1 cellular context compared by ENCODE assay signal in genomic region chr16:11612110-11612981, GRCh38.
TF ChIP-seq lines count a peak whose summit lies in the region.

No MANE protein-coding gene starts in this region.

TF ChIP-seq in HepG2, 621 proteins besides CTCF, POLR2A, EP300 and RAD21 (continued from another document):
- TF ChIP-seq IRF9 (CRISPR knock-in tag; IDR thresholded peaks at IDR 0.05; ENCODE audit: borderline replicate concordance) = peak; percentile 92
- peak; percentile 98 for TF ChIP-seq SALL1 (CRISPR knock-in tag; IDR thresholded peaks at IDR 0.05)
- TF ChIP-seq ZNF747 (CRISPR knock-in tag; IDR thresholded peaks at IDR 0.05; ENCODE audit: borderline replicate concordance) = peak; percentile 79
- TF ChIP-seq ZBTB39 (CRISPR knock-in tag; IDR thresholded peaks at IDR 0.05) = peak; percentile 74; the same call in 1 of the 2 replicates
- TF ChIP-seq PHF21A (CRISPR knock-in tag; IDR thresholded peaks at IDR 0.05) = peak; percentile 83
- peak; percentile 82 for TF ChIP-seq ZBTB34 (CRISPR knock-in tag; IDR thresholded peaks at IDR 0.05)
- TF ChIP-seq ZNF790 (CRISPR knock-in tag; IDR thresholded peaks at IDR 0.05; ENCODE audit: borderline replicate concordance) = peak; percentile 81
- no peak for TF ChIP-seq ARNT (IDR thresholded peaks at IDR 0.05)
- TF ChIP-seq ZBTB20 (CRISPR knock-in tag; IDR thresholded peaks at IDR 0.05; ENCODE audit: borderline replicate concordance, low read depth) = peak; percentile 96; the same call in 1 of the 2 replicates
- peak; percentile 98 for TF ChIP-seq CREB3 (CRISPR knock-in tag; IDR thresholded peaks at IDR 0.05)
- peak; percentile 93 for TF ChIP-seq HMG20A (CRISPR knock-in tag; IDR thresholded peaks at IDR 0.05; ENCODE audit: borderline replicate concordance)
- peak; percentile 85 for TF ChIP-seq RERE (CRISPR knock-in tag; IDR thresholded peaks at IDR 0.05; ENCODE audit: low read depth)
- peak; percentile 77 for TF ChIP-seq MNT (IDR thresholded peaks at IDR 0.05)
- TF ChIP-seq MXD4 (CRISPR knock-in tag; IDR thresholded peaks at IDR 0.05) = peak; percentile 98
- TF ChIP-seq ZNF776 (CRISPR knock-in tag; IDR thresholded peaks at IDR 0.05) = 0 out of 2 replicates have a peak, but pooled peaks have one; percentile 4
- TF ChIP-seq ZNF768 (CRISPR knock-in tag; IDR thresholded peaks at IDR 0.05) = peak; percentile 87
- TF ChIP-seq ZKSCAN8 (CRISPR knock-in tag; IDR thresholded peaks at IDR 0.05; ENCODE audit: borderline replicate concordance) = peak; percentile 95
- TF ChIP-seq ZBTB33 (CRISPR knock-in tag; IDR thresholded peaks at IDR 0.05) = peak; percentile 80
